In genomic region chr6:89409461-89410035, GRCh38 we compare ENCODE assay signal across 18 cellular contexts. TPM values are rescaled to one million over a fixed set of nuclear protein-coding genes. Genes with fewer than 3 reads are reported as not detected.
DNase-seq lines count a peak whose midpoint lies in the region; ATAC-seq and TF ChIP-seq lines count a peak whose summit lies in the region.
"Had no signal": no experiment of that assay in that cellular context is flagged by ENCODE, and none has a peak within 500 bp of the region (broad histone marks: within the 10 kb centered on the region; RNA-seq: fewer than 3 reads in every experiment).

No MANE protein-coding gene starts in this region.

- H3K4me1 Mint-ChIP-seq in activated CD8-positive, alpha-beta memory T cell treated with anti-CD3 and anti-CD28 coated beads, Interleukin-2, amount 10 ng/mL, durations not matched to agents 7 days and 5 days, result peaks cover 29% of the 10 kb centered on the region

- intact Hi-C loops in heart left ventricle (cut with DNase I) (loop anchor here in 5 of 10 donors (5.0 kb wide), 3 partner anchors 32 to 327 kb away; partner anchors contain the start of gene PNRC1 (in 1 of the 5)), vagina (cut with DNase I) (no loop called here), aorta (cut with DNase I) (no loop called here)

- no peak overlapping the region for H2BK15ac ChIP-seq in neuronal stem cell (ENCODE audit: low read length)

- no peak overlapping the region for H3K14ac ChIP-seq in neuronal stem cell (ENCODE audit: low read length)

- 44 to 58% (median 50%) methylated on average over 7 of the region's 7 CpGs for WGBS in heart left ventricle, 4 donors
- WGBS in neuronal stem cell (ENCODE audit: extremely low coverage in 2 of 2, insufficient read length in 2 of 2, insufficient replicate concordance in 1 of 2), 2 donors, result no CpG with 5 or more reads among the region's 7 CpGs
- WGBS in aorta, 2 donors, result 79 to 82% methylated on average over 7 of the region's 7 CpGs

- H3K4me3 ChIP-seq in GM12865 (ENCODE audit: low read depth, low read length), result peak overlapping the region; percentile 77
- peak overlapping the region in 7 of 12 donors; percentile 82 to 96 (median 88) for H3K4me3 ChIP-seq in heart left ventricle
- peak overlapping the region in 1 of 2 donors; percentile 81 for H3K4me3 ChIP-seq in neuronal stem cell (ENCODE audit: low read length in 2 of 2)
- H3K4me3 ChIP-seq in vagina, result no peak overlapping the region
- H3K4me3 ChIP-seq in aorta (ENCODE audit: low read length in 2 of 2), result no peak overlapping the region
- H3K4me3 ChIP-seq: thyroid gland had no signal

- H3K4me2 ChIP-seq in neuronal stem cell (ENCODE audit: insufficient read depth, low read length, poor library complexity, severe bottlenecking), result peak overlapping the region; percentile 11

- H3K18ac ChIP-seq in neuronal stem cell (ENCODE audit: low read length), result no peak overlapping the region

- no peak overlapping the region for H2BK5ac ChIP-seq in neuronal stem cell (ENCODE audit: low read length)

- H3K27me3 Mint-ChIP-seq in activated CD8-positive, alpha-beta memory T cell treated with anti-CD3 and anti-CD28 coated beads, Interleukin-2, amount 10 ng/mL, durations not matched to agents 7 days and 5 days, result peaks cover 44% of the 10 kb centered on the region
- H3K27me3 Mint-ChIP-seq: activated naive CD4-positive, alpha-beta T cell treated with anti-CD3 and anti-CD28 coated beads, Interleukin-2, amount 50 U/mL, for 24 hours had no signal

- H2BK12ac ChIP-seq in neuronal stem cell (ENCODE audit: low read length), result no peak overlapping the region

- no peak overlapping the region for H2BK120ac ChIP-seq in neuronal stem cell (ENCODE audit: low read depth, low read length)

- peak overlapping the region; percentile 1 for H2AFZ ChIP-seq in neuronal stem cell (ENCODE audit: low read length)

- H4K91ac ChIP-seq in neuronal stem cell (ENCODE audit: low read depth, low read length, poor library complexity), result no peak overlapping the region

- no peak overlapping the region for H3K9ac ChIP-seq in neuronal stem cell (ENCODE audit: low read depth, low read length, poor library complexity)

- peak in 3 of 4 donors; percentile 33 to 49 (median 38) for ATAC-seq in heart left ventricle
- no peak for ATAC-seq in activated CD8-positive, alpha-beta memory T cell treated with anti-CD3 and anti-CD28 coated beads, Interleukin-2, amount 10 ng/mL, durations not matched to agents 7 days and 5 days
- no peak for ATAC-seq in aorta (ENCODE audit: low FRiP score)
- ATAC-seq: foreskin keratinocyte had no signal

- H3K27me3 ChIP-seq in heart left ventricle, result no peaks in the 10 kb centered on the region
- H3K27me3 ChIP-seq in neuronal stem cell (ENCODE audit: control insufficient read depth in 3 of 3, insufficient read depth in 3 of 3, low read depth in 1 of 3, low read length in 3 of 3), result peaks cover 0 to 13% (median 4%) of the 10 kb centered on the region in 3 experiments
- no peaks in the 10 kb centered on the region for H3K27me3 ChIP-seq in vagina
- H3K27me3 ChIP-seq in aorta (ENCODE audit: control insufficient read depth in 1 of 2, insufficient read depth in 2 of 2, low read length in 1 of 2), result no peaks in the 10 kb centered on the region
- H3K27me3 ChIP-seq: thyroid gland had no signal

- H3K79me1 ChIP-seq in neuronal stem cell (ENCODE audit: low read depth, low read length), result no peaks in the 10 kb centered on the region

- H3K23ac ChIP-seq in neuronal stem cell (ENCODE audit: low read depth, low read length, poor library complexity), result no peak overlapping the region

- peak overlapping the region in 11 of 12 donors; percentile 9 to 94 (median 91) for H3K27ac ChIP-seq in heart left ventricle
- H3K27ac ChIP-seq in neuronal stem cell (replicated peaks; ENCODE audit: low read length), result no peak overlapping the region
- H3K27ac ChIP-seq in vagina, result no peak overlapping the region
- H3K27ac ChIP-seq in aorta (ENCODE audit: low read depth in 1 of 2, low read length in 2 of 2), result no peak overlapping the region
- H3K27ac ChIP-seq: foreskin keratinocyte, VCaP had no signal

- no peak overlapping the region for H3K4me3 Mint-ChIP-seq in activated CD8-positive, alpha-beta memory T cell treated with anti-CD3 and anti-CD28 coated beads, Interleukin-2, amount 10 ng/mL, durations not matched to agents 7 days and 5 days

- no peak overlapping the region for H3K27ac Mint-ChIP-seq in activated CD8-positive, alpha-beta memory T cell treated with anti-CD3 and anti-CD28 coated beads, Interleukin-2, amount 10 ng/mL, durations not matched to agents 7 days and 5 days
- H3K27ac Mint-ChIP-seq: activated naive CD4-positive, alpha-beta T cell treated with anti-CD3 and anti-CD28 coated beads, Interleukin-2, amount 50 U/mL, for 24 hours; B cell; endodermal cell had no signal

- DNase-seq in GM12865 (ENCODE audit: low read depth) (no peak), NCI-H69 (lab: John Stamatoyannopoulos, UW) (peak; percentile 42), heart left ventricle (peak in 3 of 5 donors; percentile 29 to 37 (median 29)), neuronal stem cell (ENCODE audit: low spot score) (no peak), NCI-H1417 treated with DMSO at 0.1 percent for 48 hours (lab: John Stamatoyannopoulos, UW) (no peak), vagina (ENCODE audit: extremely low spot score in 2 of 2) (no peak), aorta (no peak)
- DNase-seq in activated CD8-positive, alpha-beta memory T cell treated with anti-CD3 and anti-CD28 coated beads, Interleukin-2, amount 10 ng/mL, durations not matched to agents 7 days and 5 days, result no peak
- DNase-seq: activated CD8-positive, alpha-beta memory T cell treated with anti-CD3 and anti-CD28 coated beads, Interleukin-2, amount 50 U/mL, for 4 hours; caudate nucleus; EL; endodermal cell; foreskin keratinocyte; NCI-H1092; thyroid gland had no signal

- H3K4me1 ChIP-seq in heart left ventricle (peaks cover 0 to 56% (median 17%) of the 10 kb centered on the region in 12 donors), neuronal stem cell (ENCODE audit: control insufficient read depth in 2 of 2, insufficient read depth in 1 of 2, low read depth in 1 of 2, low read length in 2 of 2) (peaks cover 6 to 26% of the 10 kb centered on the region in 2 donors), vagina (peaks cover 20% of the 10 kb centered on the region), aorta (ENCODE audit: control insufficient read depth in 1 of 2, insufficient read depth in 2 of 2, low read length in 2 of 2) (no peaks in the 10 kb centered on the region)
- H3K4me1 ChIP-seq: foreskin keratinocyte, thyroid gland had no signal

- no peaks in the 10 kb centered on the region for H3K36me3 Mint-ChIP-seq in activated CD8-positive, alpha-beta memory T cell treated with anti-CD3 and anti-CD28 coated beads, Interleukin-2, amount 10 ng/mL, durations not matched to agents 7 days and 5 days
- H3K36me3 Mint-ChIP-seq: activated naive CD4-positive, alpha-beta T cell treated with anti-CD3 and anti-CD28 coated beads, Interleukin-2, amount 50 U/mL, for 24 hours had no signal

- no peaks in the 10 kb centered on the region for H3K36me3 ChIP-seq in heart left ventricle
- no peaks in the 10 kb centered on the region for H3K36me3 ChIP-seq in neuronal stem cell (replicated peaks in 1 of 2; ENCODE audit: control insufficient read depth in 2 of 2, insufficient read depth in 2 of 2, low read length in 2 of 2)
- no peaks in the 10 kb centered on the region for H3K36me3 ChIP-seq in vagina
- H3K36me3 ChIP-seq in aorta (ENCODE audit: control insufficient read depth in 1 of 2, insufficient read depth in 2 of 2, low read length in 1 of 2), result no peaks in the 10 kb centered on the region
- H3K36me3 ChIP-seq: thyroid gland had no signal

- no peak for TF ChIP-seq CTCF in GM12865 (IDR thresholded peaks at IDR 0.05; ENCODE audit: insufficient read depth, low read depth, low read length, missing control alignments)
- TF ChIP-seq CTCF in heart left ventricle (IDR thresholded peaks at IDR 0.05), result no peak
- TF ChIP-seq CTCF in vagina (IDR thresholded peaks at IDR 0.05), result no peak

- no peak overlapping the region for H3K4ac ChIP-seq in neuronal stem cell (ENCODE audit: low read length)

- H4K8ac ChIP-seq in neuronal stem cell (ENCODE audit: low read depth, low read length), result no peak overlapping the region

- no peak overlapping the region for H2AK5ac ChIP-seq in neuronal stem cell (ENCODE audit: low read depth, low read length)

- CTCF ChIA-PET in activated CD8-positive, alpha-beta memory T cell treated with anti-CD3 and anti-CD28 coated beads, Interleukin-2, amount 10 ng/mL, durations not matched to agents 7 days and 5 days (lab: Charles Lee), result interaction anchor here (4.5 kb wide), 1 partner anchor 37 kb away, joined by 28 read pairs; no protein-coding TSS in a partner anchor

- no peak for TF ChIP-seq POLR2A in heart left ventricle (IDR thresholded peaks at IDR 0.05)
- TF ChIP-seq POLR2A in vagina (IDR thresholded peaks at IDR 0.05), result no peak

- H3K9me3 Mint-ChIP-seq in activated CD8-positive, alpha-beta memory T cell treated with anti-CD3 and anti-CD28 coated beads, Interleukin-2, amount 10 ng/mL, durations not matched to agents 7 days and 5 days (ENCODE audit: low read depth), result no peaks in the 10 kb centered on the region
- H3K9me3 Mint-ChIP-seq: activated naive CD4-positive, alpha-beta T cell treated with anti-CD3 and anti-CD28 coated beads, Interleukin-2, amount 50 U/mL, for 24 hours; endodermal cell had no signal

- H3K9me3 ChIP-seq in heart left ventricle (no peaks in the 10 kb centered on the region), neuronal stem cell (replicated peaks in 1 of 2; ENCODE audit: control insufficient read depth in 2 of 2, insufficient read depth in 1 of 2, low read depth in 1 of 2, low read length in 2 of 2) (no peaks in the 10 kb centered on the region), vagina (no peaks in the 10 kb centered on the region), aorta (ENCODE audit: control insufficient read depth, low read length) (no peaks in the 10 kb centered on the region)
- H3K9me3 ChIP-seq: thyroid gland had no signal

RNA-seq across cellular contexts. Expression of gene RRAGD, which starts 2.5 kb away (rescaled TPM):
- total RNA-seq in heart left ventricle (100 to 1,000 TPM in 5 of 9 donors, 10 to 100 TPM in 4; 69.7 to 147 (median 102) TPM), vagina (6.4 TPM), aorta (10 to 100 TPM; 16.2 to 17.8 TPM)
- polyA plus RNA-seq in heart left ventricle (10 to 100 TPM; 25.8 to 40.8 TPM), aorta (1 to 10 TPM; 3.2 to 9.4 TPM)
- 7.7 TPM for polyA plus RNA-seq in neuronal stem cell (2013, experiment 1 of 2)
- 7.7 TPM for polyA plus RNA-seq in neuronal stem cell (2013, experiment 2 of 2)
- 1 to 10 TPM; 1.3 to 5.7 TPM for total RNA-seq in activated CD8-positive, alpha-beta memory T cell treated with anti-CD3 and anti-CD28 coated beads, Interleukin-2, amount 10 ng/mL, durations not matched to agents 7 days and 5 days

RNA-seq across cellular contexts. Expression of gene ANKRD6, which starts 23.4 kb away (rescaled TPM):
- 10 to 100 TPM in 7 of 9 donors, 1 to 10 TPM in 2; 7.4 to 14.1 (median 11.3) TPM for total RNA-seq in heart left ventricle
- 1 to 10 TPM; 3.5 to 4.6 TPM for polyA plus RNA-seq in heart left ventricle
- 23.8 TPM for polyA plus RNA-seq in neuronal stem cell (2013, experiment 1 of 2)
- polyA plus RNA-seq in neuronal stem cell (2013, experiment 2 of 2), result 25.7 TPM
- total RNA-seq in activated CD8-positive, alpha-beta memory T cell treated with anti-CD3 and anti-CD28 coated beads, Interleukin-2, amount 10 ng/mL, durations not matched to agents 7 days and 5 days, result 1 to 10 TPM; 1.7 to 4.5 TPM
- total RNA-seq in vagina, result 13.3 TPM
- total RNA-seq in aorta, result 10 to 100 TPM; 38.3 to 45.9 TPM
- polyA plus RNA-seq in aorta, result 10 to 100 TPM; 21.4 to 26.8 TPM

RNA-seq across cellular contexts. Expression of gene UBE2J1, which starts 57.0 kb away (rescaled TPM):
- total RNA-seq in heart left ventricle, result 10 to 100 TPM in 8 of 9 donors, 1 to 10 TPM in 1; 9.8 to 28.2 (median 15.2) TPM
- 10 to 100 TPM in 1 of 2 donors, 1 to 10 TPM in 1; 8.9 to 18.1 TPM for polyA plus RNA-seq in heart left ventricle
- 30.2 TPM for polyA plus RNA-seq in neuronal stem cell (2013, experiment 1 of 2)
- polyA plus RNA-seq in neuronal stem cell (2013, experiment 2 of 2), result 31.5 TPM
- total RNA-seq in activated CD8-positive, alpha-beta memory T cell treated with anti-CD3 and anti-CD28 coated beads, Interleukin-2, amount 10 ng/mL, durations not matched to agents 7 days and 5 days, result 10 to 100 TPM; 26.1 to 31.2 TPM
- 23.8 TPM for total RNA-seq in vagina
- 10 to 100 TPM; 34.1 to 38.7 TPM for total RNA-seq in aorta
- 10 to 100 TPM; 18.6 to 29.7 TPM for polyA plus RNA-seq in aorta

Comparison
In these comparisons a context has a peak if more than half of its experiments do, and no peak if none do; other contexts are left out.
1. DNase-seq: peak in NCI-H69 (single experiment) and heart left ventricle (3 of 5); none in GM12865 (single experiment), neuronal stem cell (single experiment), NCI-H1417 treated with DMSO at 0.1 percent for 48 hours (single experiment), activated CD8-positive, alpha-beta memory T cell treated with anti-CD3 and anti-CD28 coated beads, Interleukin-2, amount 10 ng/mL, durations not matched to agents 7 days and 5 days (single experiment), vagina (0 of 2) and aorta (0 of 2).
2. H3K4me3 ChIP-seq: peak in GM12865 (single experiment) and heart left ventricle (7 of 12); none in vagina (0 of 2) and aorta (0 of 2).
3. ATAC-seq: peak in heart left ventricle (3 of 4); none in activated CD8-positive, alpha-beta memory T cell treated with anti-CD3 and anti-CD28 coated beads, Interleukin-2, amount 10 ng/mL, durations not matched to agents 7 days and 5 days (single experiment) and aorta (single experiment).
4. H3K27ac ChIP-seq: peak in heart left ventricle (11 of 12); none in neuronal stem cell (single experiment), vagina (single experiment) and aorta (0 of 2).